Comparison of ENCODE assay signal across 1 cellular context in the genomic region with DNA sequence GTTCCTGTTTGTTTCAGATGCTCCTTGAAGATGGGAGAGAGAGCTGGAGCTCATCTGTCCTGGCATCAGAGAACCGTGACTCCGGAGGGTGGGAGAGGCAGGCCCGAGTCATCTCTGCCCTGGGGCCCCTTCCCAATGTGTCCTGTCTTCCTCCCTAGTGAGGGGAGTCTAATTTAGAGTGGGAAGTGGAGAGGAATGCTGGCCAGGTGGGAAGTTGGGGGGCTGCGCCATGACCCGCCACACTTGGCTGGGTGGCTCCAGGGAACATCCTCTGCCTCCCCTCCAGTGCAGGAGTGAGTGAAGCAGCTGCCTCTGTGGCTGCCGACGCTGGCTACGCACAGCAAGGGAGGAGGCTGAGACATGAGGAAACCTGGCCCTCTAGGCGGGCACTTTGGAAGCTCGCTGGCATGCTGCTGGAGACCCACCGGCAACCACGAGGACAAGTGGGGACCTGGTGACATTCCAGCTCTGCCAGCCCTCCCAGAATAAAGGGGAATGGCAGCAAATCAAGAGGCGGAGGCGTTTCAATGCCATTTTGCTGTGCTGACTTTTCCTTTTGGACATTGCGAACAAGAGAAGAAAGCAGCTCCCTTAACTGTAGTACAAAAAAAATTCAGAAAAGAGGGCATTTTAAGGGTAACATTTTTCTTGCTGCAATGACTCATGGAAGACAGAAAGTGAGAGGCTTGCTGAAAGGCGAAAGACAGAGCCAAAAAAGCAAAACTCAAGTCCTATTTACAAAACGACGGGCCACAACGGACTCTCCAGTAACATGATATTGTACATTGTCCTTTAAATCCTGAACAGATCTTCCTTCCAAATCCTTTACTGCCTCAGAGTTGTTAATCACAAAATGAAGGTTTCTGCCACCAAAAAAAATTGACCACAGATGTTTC.
TF ChIP-seq lines count a peak whose summit lies in the region.

No MANE protein-coding gene starts in this region.

TF ChIP-seq in IMR-90, 13 proteins besides CTCF, POLR2A, EP300 and RAD21 (continued from another document):
- TF ChIP-seq CEBPB (IDR thresholded peaks at IDR 0.05; ENCODE audit: low read depth, low read length) (no peak), MAZ (IDR thresholded peaks at IDR 0.05; ENCODE audit: borderline replicate concordance, low read depth, low read length) (no peak), MXI1 (IDR thresholded peaks at IDR 0.05; ENCODE audit: borderline replicate concordance, low read depth, low read length) (no peak), NFE2L2 (IDR thresholded peaks at IDR 0.05; ENCODE audit: low read depth, low read length) (no peak)
